ENCODE assay signal across 14 cellular contexts in genomic region chr16:89779231-89779912, GRCh38. TPM values are rescaled to one million over a fixed set of nuclear protein-coding genes. Genes with fewer than 3 reads are reported as not detected.
DNase-seq lines count a peak whose midpoint lies in the region; ATAC-seq and TF ChIP-seq lines count a peak whose summit lies in the region.
"Had no signal": no experiment of that assay in that cellular context is flagged by ENCODE, and none has a peak within 500 bp of the region (broad histone marks: within the 10 kb centered on the region; RNA-seq: fewer than 3 reads in every experiment).

No MANE protein-coding gene starts in this region.

- no CpG with 5 or more reads among the region's 13 CpGs for WGBS in H9 (ENCODE audit: extremely low coverage, insufficient read length, low lambda C conversion rate)

- no peak for TF ChIP-seq CTCF in H9 (conservative IDR thresholded peaks at IDR 0.05)

- H3K27ac Mint-ChIP-seq in H9 = peak overlapping the region in 2 of 3 experiments; percentile 90 to 92; a peak in 4 of 7 replicates

- H3T11ph ChIP-seq in H9 (ENCODE audit: low read length) = no peak overlapping the region

- no peak for DNase-seq in H9
- peak; percentile 27 for DNase-seq in SK-MEL-5 (ENCODE audit: low read depth, low spot score)
- peak; percentile 72 for DNase-seq in epidermal melanocyte (ENCODE audit: insufficient read length, low spot score)
- peak; percentile 14 for DNase-seq in pons (ENCODE audit: low spot score)
- DNase-seq in HCEC 1CT = no peak
- DNase-seq: DMS 273 treated with DMSO at 0.1 percent for 48 hours; KBM-7; NCI-H1048; NCI-H526 treated with DMSO at 0.1 percent for 48 hours; NK-92 treated with Interleukin-12 subunit alpha and Interleukin-12 subunit beta, amount 100 ng/mL, for 24 hours; OCI-M1 had no signal

- H4K5ac ChIP-seq in H9 (ENCODE audit: insufficient read length, low read depth, low read length) = no peak overlapping the region

- H3K4ac ChIP-seq in H9 (ENCODE audit: low read depth, low read length) = no peak overlapping the region

- H2AFZ ChIP-seq in H9 (ENCODE audit: low read length) = no peak overlapping the region

- no peak overlapping the region for H2BK15ac ChIP-seq in H9 (ENCODE audit: low read depth, low read length)

- H3K9me3 Mint-ChIP-seq in H9 = no peaks in the 10 kb centered on the region

- H3K56ac ChIP-seq in H9 (ENCODE audit: insufficient read length, low read depth, low read length) = no peak overlapping the region

- H3K27me3 Mint-ChIP-seq in H9 (ENCODE audit: low read depth) = no peaks in the 10 kb centered on the region

- no peak overlapping the region for H2AK5ac ChIP-seq in H9 (ENCODE audit: insufficient read length, low read length)

- H3K36me3 Mint-ChIP-seq in H9 (ENCODE audit: insufficient read depth in 1 of 3, low read depth in 3 of 3) = peaks cover 48 to 80% (median 64%) of the 10 kb centered on the region in 3 experiments

- H3K4me1 Mint-ChIP-seq in H9 = peaks cover 11 to 13% of the 10 kb centered on the region in 2 experiments; a peak in 3 of 4 replicates

- no peak overlapping the region for H2BK120ac ChIP-seq in H9 (ENCODE audit: low read depth, low read length, poor library complexity, severe bottlenecking)

- no peaks in the 10 kb centered on the region for H3K79me2 ChIP-seq in H9 (ENCODE audit: insufficient read depth, low read length)

- in situ Hi-C loops in SK-MEL-5 (cut with HindIII; ENCODE audit: low pct_unique_long_range_greater_than_20kb, low sequenced_read_pairs) = no loop called here

- no peaks in the 10 kb centered on the region for H3K4me1 ChIP-seq in H9 (ENCODE audit: insufficient read depth, low read length)

- peaks cover 2% of the 10 kb centered on the region for H3K23me2 ChIP-seq in H9 (ENCODE audit: insufficient read length, low read depth, low read length, poor library complexity, severe bottlenecking)

- no peaks in the 10 kb centered on the region for H3K9me3 ChIP-seq in H9 (ENCODE audit: control insufficient read depth, low read depth, low read length)

- no peak overlapping the region for H3K23ac ChIP-seq in H9 (ENCODE audit: insufficient read length, low read depth, low read length)

- H2BK12ac ChIP-seq in H9 (ENCODE audit: insufficient read length, low read depth, low read length) = no peak overlapping the region

- H3K27ac ChIP-seq in H9 (ENCODE audit: insufficient read length, low read depth, low read length) = no peak overlapping the region
- H3K27ac ChIP-seq: RWPE1 had no signal

- H4K20me1 ChIP-seq in H9 (ENCODE audit: control insufficient read depth, insufficient read depth, insufficient read length) = peaks cover 2% of the 10 kb centered on the region

- H3K4me3 Mint-ChIP-seq in H9 = no peak overlapping the region

- no peak overlapping the region for H2BK5ac ChIP-seq in H9 (ENCODE audit: insufficient read length, low read length)

- no peak overlapping the region for H3K9ac ChIP-seq in H9 (ENCODE audit: extremely low read depth, insufficient read length, low read length)

- no peak overlapping the region for H3K18ac ChIP-seq in H9 (ENCODE audit: insufficient read length, low read depth, low read length)

- H3K14ac ChIP-seq in H9 (ENCODE audit: insufficient read depth, low read length) = no peak overlapping the region

- no peaks in the 10 kb centered on the region for H3K79me1 ChIP-seq in H9 (ENCODE audit: insufficient read depth, low read depth, low read length, poor library complexity, severe bottlenecking)

- H4K91ac ChIP-seq in H9 (ENCODE audit: insufficient read length, low read depth, low read length) = no peak overlapping the region

- H3K4me2 ChIP-seq in H9 (ENCODE audit: insufficient read depth, insufficient read length, low read length) = no peak overlapping the region

- H4K8ac ChIP-seq in H9 (replicated peaks; ENCODE audit: insufficient read length, low read depth, low read length) = no peak overlapping the region

- H3K27me3 ChIP-seq in H9 (ENCODE audit: insufficient read depth, low read length) = no peaks in the 10 kb centered on the region

- H2BK20ac ChIP-seq in H9 (ENCODE audit: low read depth, low read length, poor library complexity, severe bottlenecking) = no peak overlapping the region

- ATAC-seq in GM18517 (IDR thresholded peaks at IDR 0.05; ENCODE audit: unreplicated experiment) (no peak), HG02938 (IDR thresholded peaks at IDR 0.05; ENCODE audit: unreplicated experiment) (no peak)

RNA-seq across cellular contexts. Expression of gene FANCA, which starts 37.1 kb away (rescaled TPM):
- 84.3 and 106 TPM in 2 replicates for total RNA-seq in H9 (2021)
- 12.0 and 14.5 TPM in 2 replicates for total RNA-seq in SK-MEL-5 (2014; rRNA removed; shearing (Covaris generic))
- 20.5 and 25.1 TPM in 2 replicates for polyA plus RNA-seq in SK-MEL-5 (2015; cell fraction: cytosol; rRNA removed)
- 157 and 241 TPM in 2 replicates for polyA plus RNA-seq in SK-MEL-5 (2015; cell fraction: nucleus; rRNA removed)

RNA-seq across cellular contexts. Expression of gene SPIRE2, which starts 48.9 kb away (rescaled TPM):
- total RNA-seq in H9 (2021) = 6.7 and 6.9 TPM in 2 replicates
- 19.6 and 20.2 TPM in 2 replicates for total RNA-seq in SK-MEL-5 (2014; rRNA removed; shearing (Covaris generic))
- polyA plus RNA-seq in SK-MEL-5 (2015; cell fraction: cytosol; rRNA removed) = 25.0 TPM in 2 replicates
- polyA plus RNA-seq in SK-MEL-5 (2015; cell fraction: nucleus; rRNA removed) = 75.1 and 88.7 TPM in 2 replicates

RNA-seq across cellular contexts. Expression of gene ZNF276, which starts 58.0 kb away (rescaled TPM):
- 17.4 and 18.6 TPM in 2 replicates for total RNA-seq in H9 (2021)
- total RNA-seq in SK-MEL-5 (2014; rRNA removed; shearing (Covaris generic)) = 9.4 and 10.3 TPM in 2 replicates
- polyA plus RNA-seq in SK-MEL-5 (2015; cell fraction: cytosol; rRNA removed) = 8.6 and 12.4 TPM in 2 replicates
- 111 and 133 TPM in 2 replicates for polyA plus RNA-seq in SK-MEL-5 (2015; cell fraction: nucleus; rRNA removed)

RNA-seq across cellular contexts. Expression of gene VPS9D1, which starts 58.7 kb away (rescaled TPM):
- 5.6 and 6.0 TPM in 2 replicates for total RNA-seq in H9 (2021)
- total RNA-seq in SK-MEL-5 (2014; rRNA removed; shearing (Covaris generic)) = 4.2 and 6.3 TPM in 2 replicates
- 7.1 and 9.9 TPM in 2 replicates for polyA plus RNA-seq in SK-MEL-5 (2015; cell fraction: cytosol; rRNA removed)
- polyA plus RNA-seq in SK-MEL-5 (2015; cell fraction: nucleus; rRNA removed) = 25.5 and 32.8 TPM in 2 replicates

Comparison
In these comparisons a context has a peak if more than half of its experiments do, and no peak if none do; other contexts are left out.
1. DNase-seq: peak in SK-MEL-5 (single experiment), epidermal melanocyte (single experiment) and pons (single experiment); none in H9 (single experiment) and HCEC 1CT (single experiment).